ENCODE assay signal across 1 cellular context in genomic region chr11:86511086-86511551, GRCh38.
TF ChIP-seq lines count a peak whose summit lies in the region.

No MANE protein-coding gene starts in this region.

TF ChIP-seq in K562, 482 proteins besides CTCF, POLR2A, EP300 and RAD21 (continued from another document and continues in another):
- no peak for TF ChIP-seq U2AF1 (optimal IDR thresholded peaks at IDR 0.05; ENCODE audit: low read depth, low read length)
- TF ChIP-seq WHSC1 (IDR thresholded peaks at IDR 0.05; ENCODE audit: low read length): no peak
- TF ChIP-seq TOE1 (IDR thresholded peaks at IDR 0.05; ENCODE audit: borderline replicate concordance): no peak
- TF ChIP-seq TOE1 (CRISPR knock-in tag; IDR thresholded peaks at IDR 0.05; ENCODE audit: borderline replicate concordance, low read depth): no peak
- TF ChIP-seq, protein P1, sequence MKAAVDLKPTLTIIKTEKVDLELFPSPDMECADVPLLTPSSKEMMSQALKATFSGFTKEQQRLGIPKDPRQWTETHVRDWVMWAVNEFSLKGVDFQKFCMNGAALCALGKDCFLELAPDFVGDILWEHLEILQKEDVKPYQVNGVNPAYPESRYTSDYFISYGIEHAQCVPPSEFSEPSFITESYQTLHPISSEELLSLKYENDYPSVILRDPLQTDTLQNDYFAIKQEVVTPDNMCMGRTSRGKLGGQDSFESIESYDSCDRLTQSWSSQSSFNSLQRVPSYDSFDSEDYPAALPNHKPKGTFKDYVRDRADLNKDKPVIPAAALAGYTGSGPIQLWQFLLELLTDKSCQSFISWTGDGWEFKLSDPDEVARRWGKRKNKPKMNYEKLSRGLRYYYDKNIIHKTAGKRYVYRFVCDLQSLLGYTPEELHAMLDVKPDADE (conservative IDR thresholded peaks at IDR 0.05; ENCODE audit: control insufficient read depth, low read depth, low read length): no peak
- TF ChIP-seq CBX5 (IDR thresholded peaks at IDR 0.05; ENCODE audit: borderline replicate concordance, low read depth): no peak
- TF ChIP-seq TRIM28 (IDR thresholded peaks at IDR 0.05): no peak
- TF ChIP-seq IRF2 (CRISPR knock-in tag; IDR thresholded peaks at IDR 0.05): no peak
- no peak for TF ChIP-seq ZNF79 (CRISPR knock-in tag; IDR thresholded peaks at IDR 0.05; ENCODE audit: low read depth)
- TF ChIP-seq ZNF444 (CRISPR knock-in tag; IDR thresholded peaks at IDR 0.05): no peak
- no peak for TF ChIP-seq ZZZ3 (IDR thresholded peaks at IDR 0.05)
- TF ChIP-seq SRSF1 (IDR thresholded peaks at IDR 0.05; ENCODE audit: low read depth, low read length): no peak
- no peak for TF ChIP-seq CBFA2T2 (conservative IDR thresholded peaks at IDR 0.05)
- no peak for TF ChIP-seq ATF7 (IDR thresholded peaks at IDR 0.05)
- TF ChIP-seq E2F4 (CRISPR knock-in tag; IDR thresholded peaks at IDR 0.05; ENCODE audit: low read depth): no peak
- TF ChIP-seq GABPA (tag; conservative IDR thresholded peaks at IDR 0.05; ENCODE audit: low read depth): no peak
- TF ChIP-seq TCF3 (CRISPR knock-in tag; IDR thresholded peaks at IDR 0.05): peak; percentile 37; the same call in 1 of the 2 replicates
- TF ChIP-seq DDX20 (tag; IDR thresholded peaks at IDR 0.05; ENCODE audit: low read depth): no peak
- TF ChIP-seq CHCHD3 (CRISPR knock-in tag; IDR thresholded peaks at IDR 0.05): no peak
- no peak for TF ChIP-seq BMI1 (IDR thresholded peaks at IDR 0.05; ENCODE audit: low read length)
- no peak for TF ChIP-seq HDAC3 (IDR thresholded peaks at IDR 0.05; ENCODE audit: borderline replicate concordance, partially characterized antibody)
- no peak for TF ChIP-seq ZNF384 (IDR thresholded peaks at IDR 0.05; ENCODE audit: low read depth, low read length)
- TF ChIP-seq NFYB (IDR thresholded peaks at IDR 0.05; ENCODE audit: extremely low read depth, insufficient read length): no peak
- no peak for TF ChIP-seq TEAD4 (IDR thresholded peaks at IDR 0.05; ENCODE audit: low read length)
- no peak for TF ChIP-seq TEAD4 (CRISPR knock-in tag; IDR thresholded peaks at IDR 0.05; ENCODE audit: borderline replicate concordance)
- TF ChIP-seq NCOA4 (IDR thresholded peaks at IDR 0.05; ENCODE audit: partially characterized antibody): no peak
- no peak for TF ChIP-seq HMBOX1 (IDR thresholded peaks at IDR 0.05)
- TF ChIP-seq YY1 (IDR thresholded peaks at IDR 0.05; ENCODE audit: borderline replicate concordance in 1 of 3, control insufficient read depth in 1 of 3, extremely low read depth in 1 of 3, insufficient read depth in 3 of 3, insufficient read length in 1 of 3, insufficient replicate concordance in 2 of 3, low read depth in 1 of 3, low read length in 2 of 3): no peak
- TF ChIP-seq, protein P2, sequence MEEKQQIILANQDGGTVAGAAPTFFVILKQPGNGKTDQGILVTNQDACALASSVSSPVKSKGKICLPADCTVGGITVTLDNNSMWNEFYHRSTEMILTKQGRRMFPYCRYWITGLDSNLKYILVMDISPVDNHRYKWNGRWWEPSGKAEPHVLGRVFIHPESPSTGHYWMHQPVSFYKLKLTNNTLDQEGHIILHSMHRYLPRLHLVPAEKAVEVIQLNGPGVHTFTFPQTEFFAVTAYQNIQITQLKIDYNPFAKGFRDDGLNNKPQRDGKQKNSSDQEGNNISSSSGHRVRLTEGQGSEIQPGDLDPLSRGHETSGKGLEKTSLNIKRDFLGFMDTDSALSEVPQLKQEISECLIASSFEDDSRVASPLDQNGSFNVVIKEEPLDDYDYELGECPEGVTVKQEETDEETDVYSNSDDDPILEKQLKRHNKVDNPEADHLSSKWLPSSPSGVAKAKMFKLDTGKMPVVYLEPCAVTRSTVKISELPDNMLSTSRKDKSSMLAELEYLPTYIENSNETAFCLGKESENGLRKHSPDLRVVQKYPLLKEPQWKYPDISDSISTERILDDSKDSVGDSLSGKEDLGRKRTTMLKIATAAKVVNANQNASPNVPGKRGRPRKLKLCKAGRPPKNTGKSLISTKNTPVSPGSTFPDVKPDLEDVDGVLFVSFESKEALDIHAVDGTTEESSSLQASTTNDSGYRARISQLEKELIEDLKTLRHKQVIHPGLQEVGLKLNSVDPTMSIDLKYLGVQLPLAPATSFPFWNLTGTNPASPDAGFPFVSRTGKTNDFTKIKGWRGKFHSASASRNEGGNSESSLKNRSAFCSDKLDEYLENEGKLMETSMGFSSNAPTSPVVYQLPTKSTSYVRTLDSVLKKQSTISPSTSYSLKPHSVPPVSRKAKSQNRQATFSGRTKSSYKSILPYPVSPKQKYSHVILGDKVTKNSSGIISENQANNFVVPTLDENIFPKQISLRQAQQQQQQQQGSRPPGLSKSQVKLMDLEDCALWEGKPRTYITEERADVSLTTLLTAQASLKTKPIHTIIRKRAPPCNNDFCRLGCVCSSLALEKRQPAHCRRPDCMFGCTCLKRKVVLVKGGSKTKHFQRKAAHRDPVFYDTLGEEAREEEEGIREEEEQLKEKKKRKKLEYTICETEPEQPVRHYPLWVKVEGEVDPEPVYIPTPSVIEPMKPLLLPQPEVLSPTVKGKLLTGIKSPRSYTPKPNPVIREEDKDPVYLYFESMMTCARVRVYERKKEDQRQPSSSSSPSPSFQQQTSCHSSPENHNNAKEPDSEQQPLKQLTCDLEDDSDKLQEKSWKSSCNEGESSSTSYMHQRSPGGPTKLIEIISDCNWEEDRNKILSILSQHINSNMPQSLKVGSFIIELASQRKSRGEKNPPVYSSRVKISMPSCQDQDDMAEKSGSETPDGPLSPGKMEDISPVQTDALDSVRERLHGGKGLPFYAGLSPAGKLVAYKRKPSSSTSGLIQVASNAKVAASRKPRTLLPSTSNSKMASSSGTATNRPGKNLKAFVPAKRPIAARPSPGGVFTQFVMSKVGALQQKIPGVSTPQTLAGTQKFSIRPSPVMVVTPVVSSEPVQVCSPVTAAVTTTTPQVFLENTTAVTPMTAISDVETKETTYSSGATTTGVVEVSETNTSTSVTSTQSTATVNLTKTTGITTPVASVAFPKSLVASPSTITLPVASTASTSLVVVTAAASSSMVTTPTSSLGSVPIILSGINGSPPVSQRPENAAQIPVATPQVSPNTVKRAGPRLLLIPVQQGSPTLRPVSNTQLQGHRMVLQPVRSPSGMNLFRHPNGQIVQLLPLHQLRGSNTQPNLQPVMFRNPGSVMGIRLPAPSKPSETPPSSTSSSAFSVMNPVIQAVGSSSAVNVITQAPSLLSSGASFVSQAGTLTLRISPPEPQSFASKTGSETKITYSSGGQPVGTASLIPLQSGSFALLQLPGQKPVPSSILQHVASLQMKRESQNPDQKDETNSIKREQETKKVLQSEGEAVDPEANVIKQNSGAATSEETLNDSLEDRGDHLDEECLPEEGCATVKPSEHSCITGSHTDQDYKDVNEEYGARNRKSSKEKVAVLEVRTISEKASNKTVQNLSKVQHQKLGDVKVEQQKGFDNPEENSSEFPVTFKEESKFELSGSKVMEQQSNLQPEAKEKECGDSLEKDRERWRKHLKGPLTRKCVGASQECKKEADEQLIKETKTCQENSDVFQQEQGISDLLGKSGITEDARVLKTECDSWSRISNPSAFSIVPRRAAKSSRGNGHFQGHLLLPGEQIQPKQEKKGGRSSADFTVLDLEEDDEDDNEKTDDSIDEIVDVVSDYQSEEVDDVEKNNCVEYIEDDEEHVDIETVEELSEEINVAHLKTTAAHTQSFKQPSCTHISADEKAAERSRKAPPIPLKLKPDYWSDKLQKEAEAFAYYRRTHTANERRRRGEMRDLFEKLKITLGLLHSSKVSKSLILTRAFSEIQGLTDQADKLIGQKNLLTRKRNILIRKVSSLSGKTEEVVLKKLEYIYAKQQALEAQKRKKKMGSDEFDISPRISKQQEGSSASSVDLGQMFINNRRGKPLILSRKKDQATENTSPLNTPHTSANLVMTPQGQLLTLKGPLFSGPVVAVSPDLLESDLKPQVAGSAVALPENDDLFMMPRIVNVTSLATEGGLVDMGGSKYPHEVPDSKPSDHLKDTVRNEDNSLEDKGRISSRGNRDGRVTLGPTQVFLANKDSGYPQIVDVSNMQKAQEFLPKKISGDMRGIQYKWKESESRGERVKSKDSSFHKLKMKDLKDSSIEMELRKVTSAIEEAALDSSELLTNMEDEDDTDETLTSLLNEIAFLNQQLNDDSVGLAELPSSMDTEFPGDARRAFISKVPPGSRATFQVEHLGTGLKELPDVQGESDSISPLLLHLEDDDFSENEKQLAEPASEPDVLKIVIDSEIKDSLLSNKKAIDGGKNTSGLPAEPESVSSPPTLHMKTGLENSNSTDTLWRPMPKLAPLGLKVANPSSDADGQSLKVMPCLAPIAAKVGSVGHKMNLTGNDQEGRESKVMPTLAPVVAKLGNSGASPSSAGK (IDR thresholded peaks at IDR 0.05): no peak
- TF ChIP-seq CCNT2 (IDR thresholded peaks at IDR 0.05; ENCODE audit: borderline replicate concordance, extremely low read depth, insufficient read length, low read depth, low read length): no peak
- TF ChIP-seq PRDM10 (IDR thresholded peaks at IDR 0.05; ENCODE audit: partially characterized antibody): no peak
- peak; percentile 92 for TF ChIP-seq ATF3 (IDR thresholded peaks at IDR 0.05)
- TF ChIP-seq ATF3 (CRISPR knock-in tag; conservative IDR thresholded peaks at IDR 0.05): no peak
- TF ChIP-seq, protein P3, sequence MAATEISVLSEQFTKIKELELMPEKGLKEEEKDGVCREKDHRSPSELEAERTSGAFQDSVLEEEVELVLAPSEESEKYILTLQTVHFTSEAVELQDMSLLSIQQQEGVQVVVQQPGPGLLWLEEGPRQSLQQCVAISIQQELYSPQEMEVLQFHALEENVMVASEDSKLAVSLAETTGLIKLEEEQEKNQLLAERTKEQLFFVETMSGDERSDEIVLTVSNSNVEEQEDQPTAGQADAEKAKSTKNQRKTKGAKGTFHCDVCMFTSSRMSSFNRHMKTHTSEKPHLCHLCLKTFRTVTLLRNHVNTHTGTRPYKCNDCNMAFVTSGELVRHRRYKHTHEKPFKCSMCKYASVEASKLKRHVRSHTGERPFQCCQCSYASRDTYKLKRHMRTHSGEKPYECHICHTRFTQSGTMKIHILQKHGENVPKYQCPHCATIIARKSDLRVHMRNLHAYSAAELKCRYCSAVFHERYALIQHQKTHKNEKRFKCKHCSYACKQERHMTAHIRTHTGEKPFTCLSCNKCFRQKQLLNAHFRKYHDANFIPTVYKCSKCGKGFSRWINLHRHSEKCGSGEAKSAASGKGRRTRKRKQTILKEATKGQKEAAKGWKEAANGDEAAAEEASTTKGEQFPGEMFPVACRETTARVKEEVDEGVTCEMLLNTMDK (IDR thresholded peaks at IDR 0.05; ENCODE audit: borderline replicate concordance, insufficient read depth, low read depth, low read length, poor library complexity, severe bottlenecking): no peak
- peak; percentile 79 for TF ChIP-seq EHMT2 (IDR thresholded peaks at IDR 0.05)
- no peak for TF ChIP-seq MYC (IDR thresholded peaks at IDR 0.05; ENCODE audit: low read depth, low read length)
- no peak for TF ChIP-seq MYC (CRISPR knock-in tag; IDR thresholded peaks at IDR 0.05; ENCODE audit: borderline replicate concordance, low read depth)
- no peak for TF ChIP-seq SAP30 (IDR thresholded peaks at IDR 0.05; ENCODE audit: borderline replicate concordance, insufficient read depth, low read depth, low read length, poor library complexity, severe bottlenecking)
